Comparison of ENCODE assay signal across 13 cellular contexts in the genomic region with DNA sequence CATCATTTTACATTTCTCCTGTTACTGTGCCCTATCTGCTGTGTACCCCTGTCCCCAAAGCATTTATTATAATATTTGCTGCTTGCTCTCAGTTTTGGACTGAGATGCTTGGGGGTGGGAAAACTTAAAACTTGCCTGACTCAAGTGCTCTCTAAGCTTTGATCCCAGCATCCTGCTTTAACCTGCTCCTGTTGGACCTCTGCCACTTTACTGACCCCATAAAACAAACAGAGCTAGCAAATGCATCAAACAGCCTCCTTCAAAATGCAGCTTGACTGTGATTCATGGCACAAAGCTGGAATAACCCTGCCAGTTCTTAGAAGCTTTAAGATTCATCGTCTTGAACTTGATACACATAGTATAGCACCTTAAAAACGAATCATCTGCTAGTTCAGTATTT.
DNase-seq lines count a peak whose midpoint lies in the region; ATAC-seq and TF ChIP-seq lines count a peak whose summit lies in the region.
"Had no signal": no experiment of that assay in that cellular context is flagged by ENCODE, and none has a peak within 500 bp of the region (broad histone marks: within the 10 kb centered on the region; RNA-seq: fewer than 3 reads in every experiment).

No MANE protein-coding gene starts in this region.

- WGBS in transverse colon (ENCODE audit: low coverage in 1 of 2), 2 donors, result 13 to 30% methylated on average over 2 of the region's 2 CpGs

- in situ Hi-C loops in brain microvascular endothelial cell (cut with HindIII; ENCODE audit: low pct_ligation_motif_present, low sequenced_read_pairs) (no loop called here), transverse colon (cut with MboI; ENCODE audit: low pct_ligation_motif_present in 1 of 4, low pct_unique_long_range_greater_than_20kb in 1 of 4, low sequenced_read_pairs in 3 of 4) (no loop called here)

- H3K36me3 ChIP-seq in brain microvascular endothelial cell (replicated peaks) (no peaks in the 10 kb centered on the region), transverse colon (no peaks in the 10 kb centered on the region)
- H3K36me3 ChIP-seq: HAP-1, SJSA1, tibial nerve had no signal

- H3K9me3 ChIP-seq in transverse colon, result no peaks in the 10 kb centered on the region
- H3K9me3 ChIP-seq: HAP-1, SJSA1, tibial nerve had no signal

- no peaks in the 10 kb centered on the region for H3K4me1 ChIP-seq in transverse colon
- H3K4me1 ChIP-seq: HAP-1, SJSA1, tibial nerve had no signal

- ATAC-seq in left colon, result peak; percentile 58
- ATAC-seq in GM21717 (IDR thresholded peaks at IDR 0.05; ENCODE audit: unreplicated experiment), result no peak

- DNase-seq in NCI-H510A treated with DMSO at 0.1 percent for 48 hours (lab: John Stamatoyannopoulos, UW) (peak; percentile 15), NCI-H510A (lab: John Stamatoyannopoulos, UW) (no peak), brain microvascular endothelial cell (peak; percentile 21), left colon (no peak), transverse colon (no peak), NCI-H748 treated with DMSO at 0.1 percent for 48 hours (lab: John Stamatoyannopoulos, UW) (no peak), D341Med (ENCODE audit: low spot score) (no peak)
- DNase-seq: activated CD4-positive, CD25-positive, alpha-beta regulatory T cell; DND-41 had no signal

- no peak overlapping the region for H3K4me3 ChIP-seq in brain microvascular endothelial cell (ENCODE audit: low read depth, low read length)
- no peak overlapping the region for H3K4me3 ChIP-seq in transverse colon
- H3K4me3 ChIP-seq: HAP-1, SJSA1, tibial nerve had no signal

- TF ChIP-seq CTCF in brain microvascular endothelial cell (IDR thresholded peaks at IDR 0.05; ENCODE audit: low read depth, low read length, missing control alignments) (no peak), transverse colon (IDR thresholded peaks at IDR 0.05) (no peak)

- intact Hi-C loops in left colon (cut with DNase I, micrococcal nuclease), result no loop called here
- intact Hi-C loops in transverse colon (cut with DNase I; ENCODE audit: low total_unique reads), result no loop called here

- no peak overlapping the region for H3K27ac ChIP-seq in brain microvascular endothelial cell
- peak overlapping the region in 3 of 4 donors; percentile 63 to 69 (median 69) for H3K27ac ChIP-seq in transverse colon
- H3K27ac ChIP-seq: SJSA1, tibial nerve had no signal

- H3K27me3 ChIP-seq in brain microvascular endothelial cell (replicated peaks) (no peaks in the 10 kb centered on the region), transverse colon (no peaks in the 10 kb centered on the region)
- H3K27me3 ChIP-seq: SJSA1, tibial nerve had no signal

- TF ChIP-seq POLR2A in transverse colon (IDR thresholded peaks at IDR 0.05), result no peak

- TF ChIP-seq EP300 in transverse colon (IDR thresholded peaks at IDR 0.05; ENCODE audit: low read depth), result no peak

Comparison
In these comparisons a context has a peak if more than half of its experiments do, and no peak if none do; other contexts are left out.
1. DNase-seq: peak in NCI-H510A treated with DMSO at 0.1 percent for 48 hours (single experiment) and brain microvascular endothelial cell (single experiment); none in NCI-H510A (single experiment), left colon (0 of 2), transverse colon (single experiment), NCI-H748 treated with DMSO at 0.1 percent for 48 hours (single experiment) and D341Med (single experiment).